7 cellular contexts compared by ENCODE assay signal in genomic region chr1:240511789-240512188, GRCh38.
"Had no signal": no experiment of that assay in that cellular context is flagged by ENCODE, and none has a peak within 500 bp of the region (broad histone marks: within the 10 kb centered on the region; RNA-seq: fewer than 3 reads in every experiment).

No MANE protein-coding gene starts in this region.

- H2AFZ ChIP-seq: GM23338 had no signal

- H3K36me3 ChIP-seq: HAP-1 had no signal

- H3K4me2 ChIP-seq: GM23338 had no signal

- H3K9me3 ChIP-seq: HAP-1 had no signal

- H3K4me1 Mint-ChIP-seq: GM23338 had no signal

- H3K4me3 ChIP-seq: GM23338, HAP-1 had no signal

- H3K4me3 Mint-ChIP-seq: GM23338, HFFc6 had no signal

- H3K27ac Mint-ChIP-seq: GM23338, HFFc6 had no signal

- H3K4me1 ChIP-seq: HAP-1 had no signal

- H3K27ac ChIP-seq: HL-60 had no signal

- DNase-seq: HFFc6 had no signal

- H3K9me3 Mint-ChIP-seq: GM23338, HFFc6 had no signal

- FAIRE-seq: H1, H54, HepG2 had no signal
